ENCODE assay signal across 7 cellular contexts in genomic region chr20:33812673-33813462, GRCh38. TPM values are rescaled to one million over a fixed set of nuclear protein-coding genes. Genes with fewer than 3 reads are reported as not detected.
A peak's percentile ranks its signal among the peaks of the same experiment; 100 is the strongest.
DNase-seq lines count a peak whose midpoint lies in the region; ATAC-seq and TF ChIP-seq lines count a peak whose summit lies in the region.

No MANE protein-coding gene starts in this region.

- no peaks in the 10 kb centered on the region for H3K9me3 Mint-ChIP-seq in naive thymus-derived CD4-positive, alpha-beta T cell

- ATAC-seq in naive thymus-derived CD4-positive, alpha-beta T cell: no peak
- ATAC-seq in GM18870 (IDR thresholded peaks at IDR 0.05; ENCODE audit: unreplicated experiment): no peak
- ATAC-seq in esophagus mucosa: no peak

- peaks cover 53 to 65% (median 58%) of the 10 kb centered on the region in 7 donors for H3K4me1 Mint-ChIP-seq in naive thymus-derived CD4-positive, alpha-beta T cell

- POLR2A ChIA-PET in naive thymus-derived CD4-positive, alpha-beta T cell (lab: Charles Lee): interaction anchor here (0.6 to 1.8 kb wide), 5 partner anchors 14 to 81 kb away, joined by 3 to 5 read pairs (median 3); partner anchors contain the start of gene ZNF341

- H3K27ac Mint-ChIP-seq in naive thymus-derived CD4-positive, alpha-beta T cell: peak overlapping the region; percentile 84 to 96 (median 91)

- peak overlapping the region; percentile 97 for H3K9ac ChIP-seq in NT2/D1 (ENCODE audit: insufficient read length, low read depth)

- TF ChIP-seq CTCF in GM12865 (IDR thresholded peaks at IDR 0.05; ENCODE audit: insufficient read depth, low read depth, low read length, missing control alignments): no peak
- TF ChIP-seq CTCF in dorsolateral prefrontal cortex (IDR thresholded peaks at IDR 0.05 in 54 of 56, conservative IDR thresholded peaks at IDR 0.05 in 2 of 56; ENCODE audit: low read depth in 1 of 56, partially characterized antibody in 56 of 56): peak in 1 of 56 donors; percentile 1

- H3K27ac ChIP-seq in dorsolateral prefrontal cortex (peak overlapping the region in 44 of 59 donors; percentile 6 to 92 (median 84)), caudate nucleus (ENCODE audit: low read depth, low read length) (no peak overlapping the region)
- peak overlapping the region; percentile 95 for H3K27ac ChIP-seq in naive thymus-derived CD4-positive, alpha-beta T cell (ENCODE audit: low read depth, low read length)

- peaks cover 4 to 22% (median 11%) of the 10 kb centered on the region in 5 donors for H3K36me3 Mint-ChIP-seq in naive thymus-derived CD4-positive, alpha-beta T cell

- H3K4me1 ChIP-seq in NT2/D1 (ENCODE audit: insufficient read depth, insufficient read length): no peaks in the 10 kb centered on the region
- peaks cover 22 to 23% of the 10 kb centered on the region in 2 donors for H3K4me1 ChIP-seq in naive thymus-derived CD4-positive, alpha-beta T cell (ENCODE audit: control insufficient read depth in 2 of 2, insufficient read depth in 2 of 2, low read length in 2 of 2)

- CTCF ChIA-PET in naive thymus-derived CD4-positive, alpha-beta T cell (lab: Charles Lee): interaction anchor here (0.5 to 1.2 kb wide), 4 partner anchors 19 to 102 kb away, joined by 3 to 4 read pairs (median 3); no protein-coding TSS in a partner anchor

- peak; percentile 21 for DNase-seq in GM12865 (ENCODE audit: low read depth)
- no peak for DNase-seq in NT2/D1 (ENCODE audit: low read depth, low spot score)
- DNase-seq in dorsolateral prefrontal cortex: no peak
- DNase-seq in naive thymus-derived CD4-positive, alpha-beta T cell: peak in 1 of 9 donors; percentile 10
- no peak for DNase-seq in caudate nucleus (lab: John Stamatoyannopoulos, UW)

- peaks cover 28% of the 10 kb centered on the region for H3K36me3 ChIP-seq in NT2/D1 (ENCODE audit: insufficient read depth, insufficient read length, low read length)
- H3K36me3 ChIP-seq in naive thymus-derived CD4-positive, alpha-beta T cell (ENCODE audit: control insufficient read depth in 2 of 3, insufficient read depth in 3 of 3, low read length in 3 of 3): peaks cover 0 to 12% (median 4%) of the 10 kb centered on the region in 3 experiments

- intact Hi-C loops in dorsolateral prefrontal cortex (cut with DNase I): loop anchor here (5.0 to 10.0 kb wide), 4 partner anchors 81 to 492 kb away; partner anchors contain the start of genes RALY (in 2 of the 2), ACTL10 (in 1 of the 2), AHCY (in 1 of the 2) and ZNF341 (in 1 of the 2)
- intact Hi-C loops in naive thymus-derived CD4-positive, alpha-beta T cell (cut with micrococcal nuclease): loop anchor here (5.0 to 10.0 kb wide), 5 partner anchors 39 to 1642 kb away; partner anchors contain the start of genes ACTL10 (in 1 of the 2), ASXL1 (in 1 of the 2), C20orf144 (in 1 of the 2) and CEP250 (in 1 of the 2)

- H3K27me3 ChIP-seq in NT2/D1 (ENCODE audit: insufficient read depth, insufficient read length): no peaks in the 10 kb centered on the region
- no peaks in the 10 kb centered on the region for H3K27me3 ChIP-seq in dorsolateral prefrontal cortex
- no peaks in the 10 kb centered on the region for H3K27me3 ChIP-seq in naive thymus-derived CD4-positive, alpha-beta T cell (ENCODE audit: control insufficient read depth in 2 of 2, insufficient read depth in 2 of 2, low read length in 2 of 2)

- no peaks in the 10 kb centered on the region for H3K9me3 ChIP-seq in NT2/D1 (ENCODE audit: insufficient read depth, low read length)
- no peaks in the 10 kb centered on the region for H3K9me3 ChIP-seq in naive thymus-derived CD4-positive, alpha-beta T cell (ENCODE audit: control insufficient read depth in 2 of 3, low read length in 3 of 3)

- H3K27me3 Mint-ChIP-seq in naive thymus-derived CD4-positive, alpha-beta T cell: no peaks in the 10 kb centered on the region

- peak overlapping the region; percentile 89 to 100 (median 95) for H3K4me3 Mint-ChIP-seq in naive thymus-derived CD4-positive, alpha-beta T cell

- H3K4me3 ChIP-seq in GM12865 (ENCODE audit: low read depth, low read length): peak overlapping the region; percentile 87
- peak overlapping the region; percentile 84 for H3K4me3 ChIP-seq in NT2/D1 (ENCODE audit: insufficient read length, low read depth)
- H3K4me3 ChIP-seq in dorsolateral prefrontal cortex: peak overlapping the region; percentile 66 to 100 (median 95)
- H3K4me3 ChIP-seq in naive thymus-derived CD4-positive, alpha-beta T cell (ENCODE audit: low read length): peak overlapping the region; percentile 74

RNA-seq across cellular contexts. Expression of gene CHMP4B, which starts 1.7 kb away (rescaled TPM):
- total RNA-seq in dorsolateral prefrontal cortex: 100 to 1,000 TPM in 86 of 120 experiments, 10 to 100 TPM in 34; 68.7 to 154 (median 115) TPM
- 10 to 100 TPM; 47.5 to 80.8 (median 54.4) TPM for total RNA-seq in naive thymus-derived CD4-positive, alpha-beta T cell
- polyA plus RNA-seq in naive thymus-derived CD4-positive, alpha-beta T cell: 1 to 10 TPM; 4.9 to 5.2 TPM
- total RNA-seq in esophagus mucosa: 77.8 TPM
